8 cellular contexts compared by ENCODE assay signal in genomic region chr17:4199818-4200402, GRCh38. TPM values are rescaled to one million over a fixed set of nuclear protein-coding genes. Genes with fewer than 3 reads are reported as not detected.
DNase-seq lines count a peak whose midpoint lies in the region; ATAC-seq and TF ChIP-seq lines count a peak whose summit lies in the region.

No MANE protein-coding gene starts in this region.

- H3K9me3 ChIP-seq in MG63 (no peaks in the 10 kb centered on the region), WERI-Rb-1 (ENCODE audit: severe bottlenecking) (no peaks in the 10 kb centered on the region), parathyroid adenoma (ENCODE audit: control insufficient read depth, low read length) (no peaks in the 10 kb centered on the region)

- H3K4me3 ChIP-seq in MG63 (no peak overlapping the region), WERI-Rb-1 (ENCODE audit: low read depth, low read length) (no peak overlapping the region), parathyroid adenoma (ENCODE audit: low read depth, low read length) (no peak overlapping the region)

- no peak overlapping the region for H2AFZ ChIP-seq in parathyroid adenoma

- peaks cover 32% of the 10 kb centered on the region for H3K36me3 Mint-ChIP-seq in activated CD4-positive, alpha-beta T cell treated with anti-CD3 and anti-CD28 coated beads for 36 hours (ENCODE audit: low read depth)

- POLR2A ChIA-PET in activated CD4-positive, alpha-beta T cell treated with anti-CD3 and anti-CD28 coated beads for 36 hours (lab: Charles Lee), result interaction anchor here (0.6 to 0.7 kb wide), 3 partner anchors 106 to 1506 kb away, joined by 3 to 5 read pairs (median 4); no protein-coding TSS in a partner anchor

- peaks cover 19% of the 10 kb centered on the region for H3K4me1 Mint-ChIP-seq in activated CD4-positive, alpha-beta T cell treated with anti-CD3 and anti-CD28 coated beads for 36 hours

- H3K27me3 ChIP-seq in MG63 (no peaks in the 10 kb centered on the region), WERI-Rb-1 (ENCODE audit: insufficient read depth, low read depth, severe bottlenecking) (no peaks in the 10 kb centered on the region), parathyroid adenoma (ENCODE audit: control insufficient read depth, insufficient read depth, low read length) (no peaks in the 10 kb centered on the region)

- no peaks in the 10 kb centered on the region for H3K4me1 ChIP-seq in parathyroid adenoma

- no peak overlapping the region for H3K4me3 Mint-ChIP-seq in activated CD4-positive, alpha-beta T cell treated with anti-CD3 and anti-CD28 coated beads for 36 hours

- CTCF ChIA-PET in activated CD4-positive, alpha-beta T cell treated with anti-CD3 and anti-CD28 coated beads for 36 hours (lab: Charles Lee), result interaction anchor here (0.6 to 3.5 kb wide), 25 partner anchors 10 to 859 kb away, joined by 3 to 25 read pairs (median 4); no protein-coding TSS in a partner anchor

- TF ChIP-seq CTCF in WERI-Rb-1 (IDR thresholded peaks at IDR 0.05; ENCODE audit: low read depth, low read length) (peak; percentile 71), parathyroid adenoma (IDR thresholded peaks at IDR 0.05) (peak; percentile 67)

- no peaks in the 10 kb centered on the region for H3K9me3 Mint-ChIP-seq in activated CD4-positive, alpha-beta T cell treated with anti-CD3 and anti-CD28 coated beads for 36 hours (ENCODE audit: low read depth)

- DNase-seq in activated CD4-positive, alpha-beta T cell treated with anti-CD3 and anti-CD28 coated beads for 36 hours, result peak; percentile 60
- DNase-seq in activated CD4-positive, alpha-beta T cell treated with anti-CD3 and anti-CD28 coated beads for 1 hour, result no peak
- DNase-seq in MG63, result peak; percentile 8
- DNase-seq in WERI-Rb-1, result no peak
- DNase-seq in fibroblast of peridontal ligament (ENCODE audit: extremely low read depth), result peak; percentile 57
- DNase-seq in NK-92 (lab: John Stamatoyannopoulos, UW; ENCODE audit: unreplicated experiment), result no peak

- H3K9ac ChIP-seq in parathyroid adenoma, result no peak overlapping the region

- H3K36me3 ChIP-seq in MG63, result no peaks in the 10 kb centered on the region; the same call in none of the 2 replicates
- H3K36me3 ChIP-seq in WERI-Rb-1, result peaks cover 44% of the 10 kb centered on the region
- H3K36me3 ChIP-seq in parathyroid adenoma (ENCODE audit: control insufficient read depth, insufficient read depth, low read length), result no peaks in the 10 kb centered on the region

- H3K27ac ChIP-seq in WERI-Rb-1, result no peak overlapping the region
- no peak overlapping the region for H3K27ac ChIP-seq in parathyroid adenoma

- H3K27ac Mint-ChIP-seq in activated CD4-positive, alpha-beta T cell treated with anti-CD3 and anti-CD28 coated beads for 36 hours, result no peak overlapping the region

- no peaks in the 10 kb centered on the region for H3K27me3 Mint-ChIP-seq in activated CD4-positive, alpha-beta T cell treated with anti-CD3 and anti-CD28 coated beads for 36 hours

- H3K79me2 ChIP-seq in parathyroid adenoma, result no peaks in the 10 kb centered on the region

- peak; percentile 79 for ATAC-seq in activated CD4-positive, alpha-beta T cell treated with anti-CD3 and anti-CD28 coated beads for 36 hours
- no peak for ATAC-seq in GM19397 (IDR thresholded peaks at IDR 0.05; ENCODE audit: unreplicated experiment)

- no peak overlapping the region for H3K4me2 ChIP-seq in parathyroid adenoma (ENCODE audit: low read length)

- intact Hi-C loops in activated CD4-positive, alpha-beta T cell treated with anti-CD3 and anti-CD28 coated beads for 36 hours (cut with DNase I, micrococcal nuclease), result loop anchor here (1.0 kb wide), 1 partner anchor 213 kb away; no protein-coding TSS in a partner anchor

RNA-seq across cellular contexts. Expression of gene CYB5D2, which starts 56.9 kb away (rescaled TPM):
- total RNA-seq in activated CD4-positive, alpha-beta T cell treated with anti-CD3 and anti-CD28 coated beads for 36 hours, result 10 to 100 TPM; 10.5 to 11.1 TPM
- 10.3 and 26.3 TPM in 2 replicates for total RNA-seq in MG63 (2014; rRNA removed; shearing (Covaris generic); ENCODE audit: low replicate concordance)

RNA-seq across cellular contexts. Expression of gene ZZEF1, which starts 57.1 kb away (rescaled TPM):
- 10 to 100 TPM; 29.4 to 32.5 TPM for total RNA-seq in activated CD4-positive, alpha-beta T cell treated with anti-CD3 and anti-CD28 coated beads for 36 hours
- 7.6 and 15.3 TPM in 2 replicates for total RNA-seq in MG63 (2014; rRNA removed; shearing (Covaris generic); ENCODE audit: low replicate concordance)

Comparison
In these comparisons a context has a peak if more than half of its experiments do, and no peak if none do; other contexts are left out.
1. DNase-seq: peak in activated CD4-positive, alpha-beta T cell treated with anti-CD3 and anti-CD28 coated beads for 36 hours (single experiment), MG63 (single experiment) and fibroblast of peridontal ligament (single experiment); none in activated CD4-positive, alpha-beta T cell treated with anti-CD3 and anti-CD28 coated beads for 1 hour (single experiment), WERI-Rb-1 (single experiment) and NK-92 (single experiment).